Comparison of ENCODE assay signal across 8 cellular contexts in the genomic region with DNA sequence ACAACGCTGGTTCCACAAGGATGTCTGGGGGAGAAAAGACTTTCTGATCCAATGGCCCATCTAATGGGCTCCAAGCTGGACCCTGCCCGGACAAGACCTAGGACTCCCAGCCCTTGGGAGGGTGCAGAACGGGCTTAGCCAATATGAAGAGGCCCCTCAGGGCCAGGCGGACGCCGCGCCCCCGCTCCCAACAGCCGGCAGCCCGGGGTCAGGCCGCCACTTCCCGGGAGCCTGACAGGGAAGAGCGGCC. TPM values are rescaled to one million over a fixed set of nuclear protein-coding genes. Genes with fewer than 3 reads are reported as not detected.
DNase-seq lines count a peak whose midpoint lies in the region; ATAC-seq, FAIRE-seq and TF ChIP-seq lines count a peak whose summit lies in the region.

No MANE protein-coding gene starts in this region.

- H3K4me1 ChIP-seq in cardiac muscle cell (ENCODE audit: low read depth) (peaks cover 9% of the 10 kb centered on the region), mucosa of rectum (ENCODE audit: control insufficient read depth in 2 of 2, insufficient read depth in 2 of 2, low read length in 2 of 2) (peaks cover 17 to 26% of the 10 kb centered on the region in 2 donors), upper lobe of right lung (peaks cover 19% of the 10 kb centered on the region)

- DNase-seq in cardiac muscle cell (ENCODE audit: low read depth in 1 of 2, low spot score in 1 of 2) = no peak
- no peak for DNase-seq in left ventricle myocardium superior
- no peak for DNase-seq in upper lobe of right lung
- no peak for DNase-seq in GM19239 (ENCODE audit: insufficient read length, low spot score)
- no peak for DNase-seq in stimulated activated CD4-positive, alpha-beta T cell treated with anti-CD3 and anti-CD28 coated beads, Interleukin-4, amount 100 ng/mL, for 1 hour

- peak overlapping the region; percentile 44 for H3K27ac ChIP-seq in cardiac muscle cell
- H3K27ac ChIP-seq in cingulate gyrus (ENCODE audit: low read depth, low read length) = peak overlapping the region; percentile 83
- H3K27ac ChIP-seq in mucosa of rectum (ENCODE audit: low read depth in 2 of 2, low read length in 2 of 2) = peak overlapping the region; percentile 92 to 93
- peak overlapping the region; percentile 87 for H3K27ac ChIP-seq in upper lobe of right lung

- H3K36me3 ChIP-seq in cardiac muscle cell (no peaks in the 10 kb centered on the region), mucosa of rectum (ENCODE audit: control insufficient read depth in 2 of 2, insufficient read depth in 2 of 2, low read length in 2 of 2) (no peaks in the 10 kb centered on the region), upper lobe of right lung (no peaks in the 10 kb centered on the region)

- FAIRE-seq in GM19239 (lab: Jason Lieb, UNC) = no peak

- intact Hi-C loops in left ventricle myocardium superior (cut with micrococcal nuclease) (no loop called here), upper lobe of right lung (cut with DNase I) (no loop called here)

- H3K27me3 ChIP-seq in cardiac muscle cell = no peaks in the 10 kb centered on the region
- no peaks in the 10 kb centered on the region for H3K27me3 ChIP-seq in mucosa of rectum (ENCODE audit: control insufficient read depth in 2 of 2, insufficient read depth in 2 of 2, low read length in 2 of 2)
- no peaks in the 10 kb centered on the region for H3K27me3 ChIP-seq in upper lobe of right lung

- H3K9ac ChIP-seq in mucosa of rectum (ENCODE audit: low read depth in 1 of 2, low read length in 2 of 2) = peak overlapping the region; percentile 72 to 89

- TF ChIP-seq CTCF in cardiac muscle cell (IDR thresholded peaks at IDR 0.05; ENCODE audit: low read depth, low read length) (peak; percentile 14), upper lobe of right lung (IDR thresholded peaks at IDR 0.05) (peak; percentile 23)

- ATAC-seq in left ventricle myocardium superior (no peak), upper lobe of right lung (no peak), GM18505 (IDR thresholded peaks at IDR 0.05; ENCODE audit: unreplicated experiment) (no peak)

- TF ChIP-seq POLR2A in GM18505 (IDR thresholded peaks at IDR 0.05; ENCODE audit: borderline replicate concordance, extremely low read depth, insufficient read depth, insufficient read length) = no peak

- H3K9me3 ChIP-seq in cardiac muscle cell (ENCODE audit: low read depth) (no peaks in the 10 kb centered on the region), mucosa of rectum (ENCODE audit: control insufficient read depth in 2 of 2, low read length in 2 of 2) (no peaks in the 10 kb centered on the region), upper lobe of right lung (no peaks in the 10 kb centered on the region)

- peak overlapping the region; percentile 65 for H3K4me3 ChIP-seq in cardiac muscle cell
- peak overlapping the region; percentile 64 to 70 for H3K4me3 ChIP-seq in mucosa of rectum (ENCODE audit: low read length in 2 of 2)
- peak overlapping the region; percentile 87 for H3K4me3 ChIP-seq in upper lobe of right lung

RNA-seq across cellular contexts. Expression of a gene that starts 0.5 kb away (rescaled TPM):
- 41.0 and 51.3 TPM in 2 replicates for total RNA-seq in cardiac muscle cell
- 51.7 and 65.5 TPM in 2 replicates for polyA plus RNA-seq in cardiac muscle cell
- total RNA-seq in left ventricle myocardium superior = 78.4 TPM
- 79.0 TPM for total RNA-seq in upper lobe of right lung

RNA-seq across cellular contexts. Expression of a gene that starts 30.3 kb away (rescaled TPM):
- total RNA-seq in cardiac muscle cell = 22.0 and 23.1 TPM in 2 replicates
- polyA plus RNA-seq in cardiac muscle cell = 32.7 and 59.9 TPM in 2 replicates
- total RNA-seq in left ventricle myocardium superior = 3.8 TPM
- total RNA-seq in upper lobe of right lung = 7.4 TPM
